Comparison of ENCODE assay signal across 14 cellular contexts in the genomic region with DNA sequence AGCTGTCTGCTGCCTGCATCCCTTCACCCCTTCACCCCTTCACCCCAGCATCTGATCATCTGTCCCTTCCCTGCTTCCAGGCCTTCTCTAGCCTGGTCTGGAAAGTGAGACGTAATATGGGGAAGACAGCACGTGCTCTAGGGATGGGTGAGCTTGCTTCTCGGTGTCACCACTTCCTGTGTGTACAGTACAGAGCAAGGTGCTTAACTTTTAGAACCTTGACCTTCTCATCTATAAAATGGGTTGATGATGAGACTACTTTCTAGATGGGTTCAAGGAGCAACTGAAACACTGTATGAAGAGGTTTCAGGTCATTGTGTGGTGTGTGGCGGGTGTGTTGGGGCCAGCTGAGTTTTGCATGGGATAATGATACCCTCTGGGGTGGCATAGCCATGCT.
DNase-seq lines count a peak whose midpoint lies in the region; ATAC-seq and TF ChIP-seq lines count a peak whose summit lies in the region.
"Had no signal": no experiment of that assay in that cellular context is flagged by ENCODE, and none has a peak within 500 bp of the region (broad histone marks: within the 10 kb centered on the region; RNA-seq: fewer than 3 reads in every experiment).

No MANE protein-coding gene starts in this region.

- H3K27me3 ChIP-seq in heart right ventricle (no peaks in the 10 kb centered on the region), lower lobe of right lung (ENCODE audit: low read depth) (no peaks in the 10 kb centered on the region), upper lobe of left lung (no peaks in the 10 kb centered on the region)

- WGBS in heart right ventricle, 2 donors, result 77 to 82% methylated on average over 4 of the region's 4 CpGs
- 70 to 85% methylated on average over 3 to 4 of the region's 4 CpGs for WGBS in upper lobe of left lung, 2 donors

- no peak for TF ChIP-seq EP300 in upper lobe of left lung (IDR thresholded peaks at IDR 0.05)

- peaks cover 0 to 24% (median 5%) of the 10 kb centered on the region in 9 donors for H3K36me3 ChIP-seq in heart right ventricle
- H3K36me3 ChIP-seq in lower lobe of right lung, result peaks cover 6% of the 10 kb centered on the region
- peaks cover 0 to 10% (median 2%) of the 10 kb centered on the region in 4 donors for H3K36me3 ChIP-seq in upper lobe of left lung

- H3K36me3 Mint-ChIP-seq in MCF 10A (ENCODE audit: insufficient read depth, unreplicated experiment), result no peaks in the 10 kb centered on the region
- no peaks in the 10 kb centered on the region for H3K36me3 Mint-ChIP-seq in activated T-cell treated with anti-CD3 and anti-CD28 coated beads, Interleukin-2, amount 50 U/mL, for 72 hours (ENCODE audit: insufficient read depth in 2 of 2)
- H3K36me3 Mint-ChIP-seq: CD8-positive, alpha-beta T cell had no signal

- H3K27me3 Mint-ChIP-seq in MCF 10A (ENCODE audit: insufficient read depth, unreplicated experiment), result no peaks in the 10 kb centered on the region
- peaks cover 4% of the 10 kb centered on the region for H3K27me3 Mint-ChIP-seq in activated T-cell treated with anti-CD3 and anti-CD28 coated beads, Interleukin-2, amount 50 U/mL, for 72 hours (ENCODE audit: low read depth)

- no peaks in the 10 kb centered on the region for H3K9me3 ChIP-seq in heart right ventricle
- H3K9me3 ChIP-seq in lower lobe of right lung, result no peaks in the 10 kb centered on the region
- no peaks in the 10 kb centered on the region for H3K9me3 ChIP-seq in upper lobe of left lung

- peak overlapping the region; percentile 54 for H3K4me3 Mint-ChIP-seq in MCF 10A (ENCODE audit: unreplicated experiment)
- H3K4me3 Mint-ChIP-seq in activated T-cell treated with anti-CD3 and anti-CD28 coated beads, Interleukin-2, amount 50 U/mL, for 72 hours, result no peak overlapping the region
- H3K4me3 Mint-ChIP-seq: activated B cell treated with CpG ODN at 0.5 μM for 24 hours; CD8-positive, alpha-beta T cell; dendritic cell treated with granulocyte-macrophage colony-stimulating factor and Interleukin-4, amounts not matched to agents 40 ng/mL and 50 ng/mL, for 4 days had no signal

- no peak overlapping the region for H3K4me3 ChIP-seq in heart right ventricle
- no peak overlapping the region for H3K4me3 ChIP-seq in lower lobe of right lung
- H3K4me3 ChIP-seq in upper lobe of left lung, result no peak overlapping the region

- intact Hi-C loops in heart right ventricle (cut with DNase I), result no loop called here
- intact Hi-C loops in Right ventricle myocardium inferior (cut with DNase I), result no loop called here
- intact Hi-C loops in MCF 10A (cut with micrococcal nuclease), result loop anchor here (1.0 kb wide), 2 partner anchors 14 to 48 kb away; no protein-coding TSS in a partner anchor
- intact Hi-C loops in lower lobe of right lung (cut with DNase I), result no loop called here

- TF ChIP-seq POLR2A in upper lobe of left lung (IDR thresholded peaks at IDR 0.05), result no peak

- DNase-seq in heart right ventricle (no peak), Right ventricle myocardium inferior (ENCODE audit: missing footprints) (no peak), MCF 10A (ENCODE audit: unreplicated experiment) (no peak), lower lobe of right lung (no peak), upper lobe of left lung (no peak), COLO668 (lab: John Stamatoyannopoulos, UW; ENCODE audit: unreplicated experiment) (no peak), A172 (ENCODE audit: low spot score) (no peak)
- DNase-seq in activated T-cell treated with anti-CD3 and anti-CD28 coated beads, Interleukin-2, amount 50 U/mL, for 72 hours, result no peak
- DNase-seq: activated B cell treated with CpG ODN at 0.5 μM for 24 hours; activated CD8-positive, alpha-beta memory T cell treated with anti-CD3 and anti-CD28 coated beads for 24 hours; CD8-positive, alpha-beta T cell; NCI-H748 treated with DMSO at 0.1 percent for 48 hours; stimulated activated naive CD4-positive, alpha-beta T cell had no signal

- no peaks in the 10 kb centered on the region for H3K9me3 Mint-ChIP-seq in MCF 10A (ENCODE audit: unreplicated experiment)
- H3K9me3 Mint-ChIP-seq in activated T-cell treated with anti-CD3 and anti-CD28 coated beads, Interleukin-2, amount 50 U/mL, for 72 hours, result no peaks in the 10 kb centered on the region
- H3K9me3 Mint-ChIP-seq: activated B cell treated with CpG ODN at 0.5 μM for 24 hours; CD8-positive, alpha-beta T cell; dendritic cell treated with granulocyte-macrophage colony-stimulating factor and Interleukin-4, amounts not matched to agents 40 ng/mL and 50 ng/mL, for 4 days had no signal

- TF ChIP-seq CTCF in heart right ventricle (IDR thresholded peaks at IDR 0.05) (no peak), MCF 10A (IDR thresholded peaks at IDR 0.05; ENCODE audit: unreplicated experiment) (no peak), lower lobe of right lung (IDR thresholded peaks at IDR 0.05) (no peak), upper lobe of left lung (IDR thresholded peaks at IDR 0.05) (no peak)

- CTCF ChIA-PET in MCF 10A (lab: Yijun Ruan, JAX), result interaction anchor here (0.7 to 3.2 kb wide), 6 partner anchors 10 to 144 kb away, joined by 3 to 19 read pairs (median 6); no protein-coding TSS in a partner anchor

- H3K4me1 Mint-ChIP-seq in MCF 10A (ENCODE audit: insufficient read depth, unreplicated experiment), result peaks cover 28% of the 10 kb centered on the region
- no peaks in the 10 kb centered on the region for H3K4me1 Mint-ChIP-seq in activated T-cell treated with anti-CD3 and anti-CD28 coated beads, Interleukin-2, amount 50 U/mL, for 72 hours (ENCODE audit: low read depth)

- POLR2A ChIA-PET in MCF 10A (lab: Yijun Ruan, JAX), result interaction anchor here (0.9 to 1.7 kb wide), 6 partner anchors 20 to 83 kb away, joined by 3 to 6 read pairs (median 5); no protein-coding TSS in a partner anchor

- H3K27ac Mint-ChIP-seq in MCF 10A (ENCODE audit: low read depth, unreplicated experiment), result peak overlapping the region; percentile 95
- H3K27ac Mint-ChIP-seq in activated T-cell treated with anti-CD3 and anti-CD28 coated beads, Interleukin-2, amount 50 U/mL, for 72 hours, result no peak overlapping the region
- H3K27ac Mint-ChIP-seq: activated B cell treated with CpG ODN at 0.5 μM for 24 hours; CD8-positive, alpha-beta T cell; dendritic cell treated with granulocyte-macrophage colony-stimulating factor and Interleukin-4, amounts not matched to agents 40 ng/mL and 50 ng/mL, for 4 days had no signal

- ATAC-seq in heart right ventricle, result no peak
- no peak for ATAC-seq in Right ventricle myocardium inferior
- no peak for ATAC-seq in lower lobe of right lung
- ATAC-seq in upper lobe of left lung (ENCODE audit: low FRiP score in 2 of 2), result no peak
- ATAC-seq in activated T-cell treated with anti-CD3 and anti-CD28 coated beads, Interleukin-2, amount 50 U/mL, for 72 hours (replicated peaks in 1 of 2), result no peak
- ATAC-seq: CD8-positive, alpha-beta T cell had no signal

- H3K27ac ChIP-seq in heart right ventricle (peak overlapping the region in 9 of 10 donors; percentile 54 to 95 (median 88)), lower lobe of right lung (peak overlapping the region; percentile 7), upper lobe of left lung (peak overlapping the region; percentile 67 to 89 (median 78))

- TSS peak; percentile 84 for BruUV-seq in MCF 10A (replicated peaks; lab: Mats Ljungman, UMichigan)

- H3K4me1 ChIP-seq in heart right ventricle (peaks cover 44 to 100% (median 97%) of the 10 kb centered on the region in 9 donors), lower lobe of right lung (peaks cover 32% of the 10 kb centered on the region), upper lobe of left lung (peaks cover 32 to 52% (median 39%) of the 10 kb centered on the region in 4 donors)

Comparison
In these comparisons a context has a peak if more than half of its experiments do, and no peak if none do; other contexts are left out.
1. H3K27ac ChIP-seq: peak in every context shown above with its lines; median percentile 88 in heart right ventricle; 78 in upper lobe of left lung; 7 in lower lobe of right lung.